ENCODE assay signal across 15 cellular contexts in genomic region chr10:4721994-4722753, GRCh38.
DNase-seq lines count a peak whose midpoint lies in the region; ATAC-seq lines count a peak whose summit lies in the region.
"Had no signal": no experiment of that assay in that cellular context is flagged by ENCODE, and none has a peak within 500 bp of the region (broad histone marks: within the 10 kb centered on the region; RNA-seq: fewer than 3 reads in every experiment).

No MANE protein-coding gene starts in this region.

- no peak for ATAC-seq in HG03175 (IDR thresholded peaks at IDR 0.05; ENCODE audit: unreplicated experiment)
- ATAC-seq in GM18520 (IDR thresholded peaks at IDR 0.05; ENCODE audit: unreplicated experiment): no peak
- ATAC-seq: activated CD4-positive, alpha-beta T cell treated with anti-CD3 and anti-CD28 coated beads for 36 hours had no signal

- DNase-seq in HCEC 1CT: peak; percentile 89
- peak; percentile 85 for DNase-seq in brain pericyte (ENCODE audit: low read depth, low spot score)
- peak; percentile 36 for DNase-seq in kidney tubule cell (ENCODE audit: low spot score)
- DNase-seq in NOMO-1 treated with DMSO at 0.1 percent for 48 hours (lab: John Stamatoyannopoulos, UW; ENCODE audit: unreplicated experiment): no peak
- DNase-seq in NCI-H226: no peak
- DNase-seq: activated CD4-positive, alpha-beta T cell treated with anti-CD3 and anti-CD28 coated beads for 36 hours; activated T-cell treated with anti-CD3 and anti-CD28 coated beads, Interleukin-2, amount 50 U/mL, for 48 hours; BE2C; endodermal cell; KG1; nucleus accumbens; OCI-M1 had no signal

- H3K27ac ChIP-seq in ACC112 (ENCODE audit: low read depth, low read length): peak overlapping the region; percentile 31

- no peaks in the 10 kb centered on the region for H3K27me3 ChIP-seq in ACC112 (ENCODE audit: insufficient read depth, low read length)

- H3K79me2 ChIP-seq in ACC112 (ENCODE audit: control insufficient read depth, insufficient read depth, low read length, unreplicated experiment): no peaks in the 10 kb centered on the region

- no peak overlapping the region for H2AFZ ChIP-seq in ACC112 (ENCODE audit: low read length, unreplicated experiment)

- H3K36me3 ChIP-seq in ACC112 (ENCODE audit: insufficient read depth, low read length): no peaks in the 10 kb centered on the region
- H3K36me3 ChIP-seq: BE2C had no signal

- no peak overlapping the region for H3K4me3 ChIP-seq in ACC112 (ENCODE audit: low read depth, low read length)

- H3K4me1 ChIP-seq in ACC112 (ENCODE audit: control insufficient read depth, insufficient read depth, low read length, unreplicated experiment): peaks cover 16% of the 10 kb centered on the region
- H3K4me1 ChIP-seq: BE2C had no signal

Comparison
In these comparisons a context has a peak if more than half of its experiments do, and no peak if none do; other contexts are left out.
1. DNase-seq: peak in HCEC 1CT (single experiment), brain pericyte (single experiment) and kidney tubule cell (single experiment); none in NOMO-1 treated with DMSO at 0.1 percent for 48 hours (single experiment) and NCI-H226 (single experiment).